Comparison of ENCODE assay signal across 9 cellular contexts in the genomic region with DNA sequence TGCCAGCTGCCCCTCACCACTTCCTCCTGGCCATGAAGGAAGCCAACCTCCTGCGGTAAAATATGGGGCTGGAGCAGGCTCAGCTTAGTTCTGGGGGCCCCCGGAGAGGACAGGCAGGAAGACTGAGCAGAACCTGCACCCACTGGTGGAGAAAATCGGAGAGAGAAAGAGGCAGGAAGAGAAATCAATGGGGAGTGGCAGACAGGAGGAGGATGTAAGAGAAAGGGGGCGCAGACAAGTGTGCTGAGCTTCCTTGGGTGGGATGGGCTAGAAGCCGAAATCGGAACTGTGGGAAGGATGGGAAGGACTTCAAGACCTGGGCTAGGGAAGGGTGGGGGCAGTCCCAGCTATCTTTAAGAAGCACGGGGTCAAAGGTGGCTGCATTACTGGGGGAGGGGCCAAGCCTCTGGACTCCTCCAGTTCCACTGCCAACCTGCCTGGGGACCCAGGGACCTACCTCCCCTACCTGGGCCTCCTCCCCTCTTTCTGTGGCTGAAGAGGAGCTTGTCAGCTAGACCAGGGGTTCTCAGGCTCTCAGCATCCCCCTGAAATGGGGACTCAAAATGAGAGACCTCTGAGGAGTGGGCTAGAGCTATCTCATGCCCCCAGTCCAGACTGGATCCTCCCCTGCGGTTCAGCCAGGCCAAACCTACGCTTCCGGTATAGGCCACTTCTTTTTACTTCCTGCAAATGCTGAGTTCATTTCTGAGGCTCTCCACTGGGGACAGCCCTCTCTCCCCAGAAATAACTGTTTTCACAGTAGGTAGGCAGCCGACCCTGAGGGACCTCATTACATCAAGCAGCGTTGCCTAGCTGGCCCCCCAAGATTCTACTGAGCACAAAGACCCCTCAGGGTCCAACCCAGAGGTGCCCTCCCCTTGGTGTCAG. TPM values are rescaled to one million over a fixed set of nuclear protein-coding genes. Genes with fewer than 3 reads are reported as not detected.
DNase-seq lines count a peak whose midpoint lies in the region; ATAC-seq and TF ChIP-seq lines count a peak whose summit lies in the region.
"Had no signal": no experiment of that assay in that cellular context is flagged by ENCODE, and none has a peak within 500 bp of the region (broad histone marks: within the 10 kb centered on the region; RNA-seq: fewer than 3 reads in every experiment).

No MANE protein-coding gene starts in this region.

- no peaks in the 10 kb centered on the region for H4K20me1 ChIP-seq in GM23338 (replicated peaks; ENCODE audit: insufficient read depth)

- H3K36me3 Mint-ChIP-seq in GM23338 (ENCODE audit: low read depth) = peaks cover 5% of the 10 kb centered on the region

- H3K4me1 ChIP-seq in GM23338 (ENCODE audit: insufficient read depth) = peaks cover 19% of the 10 kb centered on the region

- H3K4me3 ChIP-seq in GM23338 (no peak overlapping the region), NB4 (ENCODE audit: low read depth, low read length) (peak overlapping the region; percentile 49)

- peak overlapping the region; percentile 26; the same call in 1 of the 2 replicates for H3K27ac Mint-ChIP-seq in GM23338

- H3K36me3 ChIP-seq in GM23338 (ENCODE audit: insufficient read depth) = no peaks in the 10 kb centered on the region; the same call in 1 of the 2 replicates

- peaks cover 41% of the 10 kb centered on the region for H3K4me1 Mint-ChIP-seq in GM23338

- no peak overlapping the region for H2AFZ ChIP-seq in GM23338

- intact Hi-C loops in left cardiac atrium (cut with DNase I) = no loop called here

- peaks cover 2% of the 10 kb centered on the region; the same call in 1 of the 3 replicates for H3K9me3 Mint-ChIP-seq in GM23338

- no peak overlapping the region for H3K4me2 ChIP-seq in GM23338

- H3K27ac ChIP-seq in GM23338 (ENCODE audit: low read depth) = 0 out of 2 replicates have a peak overlapping the region, but pooled peaks have one; percentile 26

- ATAC-seq in GM18861 (IDR thresholded peaks at IDR 0.05; ENCODE audit: unreplicated experiment) (peak; percentile 93), GM23338 (peak; percentile 17), left cardiac atrium (peak; percentile 17 to 42)

- TF ChIP-seq CTCF in GM23338 (conservative IDR thresholded peaks at IDR 0.05; ENCODE audit: low read depth in 2 of 2) (no peak), NB4 (IDR thresholded peaks at IDR 0.05; ENCODE audit: low read depth, low read length) (peak; percentile 54)

- DNase-seq in GM23338 (ENCODE audit: low spot score) (no peak), NB4 (ENCODE audit: low read depth) (peak; percentile 94), left cardiac atrium (no peak), islet precursor cell (no peak), dermis blood vessel endothelial cell (no peak), COR-L47 (lab: John Stamatoyannopoulos, UW) (no peak), NCI-H2227 (lab: John Stamatoyannopoulos, UW; ENCODE audit: unreplicated experiment) (no peak)

- peak; percentile 20 for TF ChIP-seq POLR2A in NB4 (IDR thresholded peaks at IDR 0.05; ENCODE audit: extremely low read depth, insufficient read length)

- H3F3A ChIP-seq in GM23338 (replicated peaks; ENCODE audit: low read depth) = peaks cover 3% of the 10 kb centered on the region; the same call in 1 of the 2 replicates

- H3K4me3 Mint-ChIP-seq in GM23338 = no peak overlapping the region; the same call in 2 of the 3 replicates

- H3K9me2 ChIP-seq in GM23338 (ENCODE audit: insufficient read depth) = no peaks in the 10 kb centered on the region

- no peaks in the 10 kb centered on the region for H3K79me2 ChIP-seq in GM23338 (replicated peaks; ENCODE audit: insufficient read depth)

- no peaks in the 10 kb centered on the region for H3K27me3 ChIP-seq in GM23338 (ENCODE audit: insufficient read depth)

- H3K27me3 Mint-ChIP-seq in GM23338 (ENCODE audit: insufficient read depth, low read depth, poor library complexity) = peaks cover 8% of the 10 kb centered on the region

TF ChIP-seq in GM23338, 12 proteins besides CTCF, POLR2A, EP300 and RAD21 (continues in another document):
- TF ChIP-seq CREB1 (CRISPR knock-in tag; IDR thresholded peaks at IDR 0.05; ENCODE audit: low read depth) (no peak), ZNF462 (CRISPR knock-in tag; IDR thresholded peaks at IDR 0.05) (no peak), ZNF114 (CRISPR knock-in tag; IDR thresholded peaks at IDR 0.05) (no peak), ETS1 (IDR thresholded peaks at IDR 0.05) (no peak), EZH2phosphoT487 (IDR thresholded peaks at IDR 0.05; ENCODE audit: unreplicated experiment) (no peak)

RNA-seq across cellular contexts. Expression of gene B3GNT7, which starts 33.6 kb away (rescaled TPM):
- 78.1 and 89.4 TPM in 2 replicates for total RNA-seq in GM23338 (2014; rRNA removed; shearing (Covaris generic))
- 44.2 and 47.1 TPM in 2 replicates for polyA plus RNA-seq in GM23338 (2016; fragmentation: Nextera tagmentation; extraction: Ambion mirVana)
- total RNA-seq in left cardiac atrium (1 to 10 TPM; 4.5 to 8.0 TPM), dermis blood vessel endothelial cell (12.1 and 13.6 TPM in 2 replicates)
- total RNA-seq: T-helper 1 cell treated with Interleukin-12 subunit alpha and Interleukin-12 subunit beta and Interleukin-4 antibody, amounts not matched to agents 30 ng/mL and 1 ng/mL, for 36 hours had no signal

Comparison
In these comparisons a context has a peak if more than half of its experiments do, and no peak if none do; other contexts are left out.
1. ATAC-seq: peak in every context shown above with its lines; median percentile 93 in GM18861; 30 in left cardiac atrium; 17 in GM23338.